21 cellular contexts compared by ENCODE assay signal in the genomic region with DNA sequence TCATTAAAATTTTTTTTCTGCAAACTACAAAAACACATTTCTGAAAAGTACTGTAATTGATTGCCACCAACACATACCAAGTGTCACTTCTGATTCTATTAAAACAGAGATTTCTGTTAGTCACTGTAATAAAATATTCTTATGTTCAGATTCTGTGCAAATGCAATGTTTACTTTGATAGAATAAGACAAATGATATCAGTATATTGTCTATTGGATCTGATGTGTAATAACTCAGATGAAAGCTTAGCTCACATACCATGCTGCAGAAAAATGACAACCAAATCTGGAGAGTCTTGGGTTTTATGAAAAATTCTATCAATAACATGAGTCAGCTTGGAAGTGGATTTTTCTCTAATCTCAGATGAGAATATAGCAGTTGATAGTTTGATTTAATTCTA.
"Had no signal": no experiment of that assay in that cellular context is flagged by ENCODE, and none has a peak within 500 bp of the region (broad histone marks: within the 10 kb centered on the region; RNA-seq: fewer than 3 reads in every experiment).

No MANE protein-coding gene starts in this region.

- H3K4me1 Mint-ChIP-seq: nephron progenitor cell had no signal

- DNase-seq: effector CD4-positive, alpha-beta T cell; foreskin melanocyte; heart left ventricle; hippocampal formation; kidney glomerular epithelial cell; mesendoderm; naive thymus-derived CD4-positive, alpha-beta T cell; nephron progenitor cell; sigmoid colon; stimulated activated CD4-positive, alpha-beta T cell treated with anti-CD3 and anti-CD28 coated beads, Interleukin-2, amount 100 ng/mL, for 24 hours; stimulated activated CD4-positive, alpha-beta T cell treated with anti-CD3 and anti-CD28 coated beads, Interleukin-4, amount 100 ng/mL, for 4 hours; stimulated activated naive B cell treated with anti-CD40 and anti-IgM and Interleukin-4, amounts not matched to agents 10 μg/mL and 1 μg/mL and 100 μg/mL, for 72 hours; stimulated activated naive CD8-positive, alpha-beta T cell treated with anti-CD3 and anti-CD28 coated beads, Interleukin-15, amount 100 ng/mL, for 72 hours; testis; upper lobe of right lung had no signal

- H3K4me3 Mint-ChIP-seq: nephron progenitor cell; stimulated activated naive B cell treated with anti-CD40 and anti-IgM and Interleukin-4, amounts not matched to agents 10 μg/mL and 1 μg/mL and 100 μg/mL, for 72 hours had no signal

- H3K27ac Mint-ChIP-seq: nephron progenitor cell; stimulated activated naive B cell treated with anti-CD40 and anti-IgM and Interleukin-4, amounts not matched to agents 10 μg/mL and 1 μg/mL and 100 μg/mL, for 72 hours; stimulated activated naive CD8-positive, alpha-beta T cell treated with anti-CD3 and anti-CD28 coated beads, Interleukin-15, amount 100 ng/mL, for 72 hours had no signal

- FAIRE-seq: islet of Langerhans had no signal

- H3K36me3 Mint-ChIP-seq: naive thymus-derived CD4-positive, alpha-beta T cell; stimulated activated naive B cell treated with anti-CD40 and anti-IgM and Interleukin-4, amounts not matched to agents 10 μg/mL and 1 μg/mL and 100 μg/mL, for 72 hours had no signal

- ATAC-seq: heart left ventricle; naive thymus-derived CD4-positive, alpha-beta T cell; stimulated activated naive B cell treated with anti-CD40 and anti-IgM and Interleukin-4, amounts not matched to agents 10 μg/mL and 1 μg/mL and 100 μg/mL, for 72 hours; stimulated activated naive CD8-positive, alpha-beta T cell treated with anti-CD3 and anti-CD28 coated beads, Interleukin-15, amount 100 ng/mL, for 72 hours; upper lobe of right lung had no signal

- H3K27ac ChIP-seq: heart left ventricle, neutrophil, right atrium auricular region, sigmoid colon, skin epidermis, testis, tibial nerve, upper lobe of right lung, vagina had no signal

- H3K4me1 ChIP-seq: heart left ventricle, right atrium auricular region, testis, tibial nerve, upper lobe of right lung, vagina had no signal

- H3K9me3 Mint-ChIP-seq: naive thymus-derived CD4-positive, alpha-beta T cell; nephron progenitor cell; stimulated activated naive B cell treated with anti-CD40 and anti-IgM and Interleukin-4, amounts not matched to agents 10 μg/mL and 1 μg/mL and 100 μg/mL, for 72 hours; stimulated activated naive CD8-positive, alpha-beta T cell treated with anti-CD3 and anti-CD28 coated beads, Interleukin-15, amount 100 ng/mL, for 72 hours had no signal

- H3K27me3 Mint-ChIP-seq: naive thymus-derived CD4-positive, alpha-beta T cell; stimulated activated naive B cell treated with anti-CD40 and anti-IgM and Interleukin-4, amounts not matched to agents 10 μg/mL and 1 μg/mL and 100 μg/mL, for 72 hours; stimulated activated naive CD8-positive, alpha-beta T cell treated with anti-CD3 and anti-CD28 coated beads, Interleukin-15, amount 100 ng/mL, for 72 hours had no signal

- H3K4me3 ChIP-seq: heart left ventricle, right atrium auricular region, sigmoid colon, skin epidermis, testis, upper lobe of right lung, vagina had no signal

- H3K9me3 ChIP-seq: heart left ventricle, neutrophil, right atrium auricular region, sigmoid colon, testis, tibial nerve, upper lobe of right lung, vagina had no signal
